In the genomic region with DNA sequence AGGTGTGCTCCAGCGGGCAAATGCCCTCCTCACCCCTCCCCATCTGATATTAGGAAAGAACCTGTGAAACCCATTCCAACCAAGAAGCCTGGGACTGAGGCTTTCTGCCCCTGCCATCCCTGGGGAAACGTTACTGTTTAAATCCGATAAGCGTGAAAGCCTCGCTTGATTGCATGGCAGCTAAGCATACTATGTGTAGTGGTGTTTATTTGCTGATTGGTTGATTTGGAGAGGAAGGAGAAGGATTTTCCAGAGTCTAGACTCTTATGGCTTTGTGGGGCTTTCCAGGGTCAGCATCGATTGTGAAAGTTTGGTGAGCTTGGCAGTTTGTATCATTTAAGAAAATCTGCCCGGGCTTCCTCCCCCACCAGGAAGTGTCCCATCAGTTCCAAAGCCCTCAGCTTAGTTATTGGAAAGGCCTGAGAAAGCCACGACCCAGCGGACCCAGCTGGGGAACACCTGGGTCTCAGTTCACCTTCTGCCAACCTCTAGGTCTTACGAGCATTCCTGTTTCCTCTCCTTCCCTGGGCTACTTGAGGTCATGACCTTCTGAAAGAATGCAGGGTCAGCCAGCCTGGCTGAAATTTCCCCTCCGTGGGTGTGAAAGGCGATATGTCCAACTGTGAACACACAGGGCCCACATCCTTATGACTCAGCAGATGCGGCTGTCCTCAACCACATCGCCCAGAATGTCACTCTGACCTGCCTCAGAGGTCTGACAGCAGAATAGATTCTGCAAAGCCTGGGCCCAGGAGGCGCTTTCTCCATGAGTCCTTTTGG, we compare ENCODE assay signal across 8 cellular contexts.
DNase-seq lines count a peak whose midpoint lies in the region; ATAC-seq lines count a peak whose summit lies in the region.

No MANE protein-coding gene starts in this region.

- no peaks in the 10 kb centered on the region for H3K36me3 Mint-ChIP-seq in stimulated activated effector memory CD8-positive, alpha-beta T cell treated with anti-CD3 and anti-CD28 coated beads, Interleukin-12 subunit alpha, Interleukin-12 subunit beta, amount 100 ng/mL, for 72 hours

- no peaks in the 10 kb centered on the region for H3K9me3 Mint-ChIP-seq in stimulated activated effector memory CD8-positive, alpha-beta T cell treated with anti-CD3 and anti-CD28 coated beads, Interleukin-12 subunit alpha, Interleukin-12 subunit beta, amount 100 ng/mL, for 72 hours

- intact Hi-C loops in right cardiac atrium (cut with DNase I) = loop anchor here in 3 of 4 donors (10.0 kb wide), 2 partner anchors 72 to 142 kb away; no protein-coding TSS in a partner anchor

- ATAC-seq in GM19452 (IDR thresholded peaks at IDR 0.05; ENCODE audit: unreplicated experiment) = peak; percentile 71
- ATAC-seq in HG03432 (IDR thresholded peaks at IDR 0.05; ENCODE audit: unreplicated experiment) = peak; percentile 75
- ATAC-seq in right cardiac atrium = peak; percentile 30 to 64
- ATAC-seq in stimulated activated effector memory CD8-positive, alpha-beta T cell treated with anti-CD3 and anti-CD28 coated beads, Interleukin-12 subunit alpha, Interleukin-12 subunit beta, amount 100 ng/mL, for 72 hours = peak; percentile 71

- no peaks in the 10 kb centered on the region for H3K9me3 ChIP-seq in right cardiac atrium (ENCODE audit: control insufficient read depth, low read length)

- peak overlapping the region; percentile 48 for H3K4me3 Mint-ChIP-seq in stimulated activated effector memory CD8-positive, alpha-beta T cell treated with anti-CD3 and anti-CD28 coated beads, Interleukin-12 subunit alpha, Interleukin-12 subunit beta, amount 100 ng/mL, for 72 hours

- WGBS in right cardiac atrium = 50% methylated on average over 15 of the region's 15 CpGs

- DNase-seq in ELF-1 (ENCODE audit: low read depth, low spot score) (peak; percentile 53), UCSD-AML1 (lab: John Stamatoyannopoulos, UW; ENCODE audit: unreplicated experiment) (peak; percentile 79), right cardiac atrium (peak in 1 of 3 donors; percentile 54), LoVo (ENCODE audit: low spot score) (no peak), amniotic stem cell (lab: John Stamatoyannopoulos, UW) (no peak)
- peak; percentile 38 to 79 for DNase-seq in stimulated activated effector memory CD8-positive, alpha-beta T cell treated with anti-CD3 and anti-CD28 coated beads, Interleukin-12 subunit alpha, Interleukin-12 subunit beta, amount 100 ng/mL, for 72 hours (ENCODE audit: low spot score in 2 of 2)

- H3K4me3 ChIP-seq in right cardiac atrium (ENCODE audit: low read length) = no peak overlapping the region

- peaks cover 15% of the 10 kb centered on the region for H3K4me1 ChIP-seq in right cardiac atrium (ENCODE audit: control insufficient read depth, insufficient read depth, low read length)

- peaks cover 89% of the 10 kb centered on the region for H3K4me1 Mint-ChIP-seq in stimulated activated effector memory CD8-positive, alpha-beta T cell treated with anti-CD3 and anti-CD28 coated beads, Interleukin-12 subunit alpha, Interleukin-12 subunit beta, amount 100 ng/mL, for 72 hours

- peak overlapping the region; percentile 15 for H3K27ac Mint-ChIP-seq in stimulated activated effector memory CD8-positive, alpha-beta T cell treated with anti-CD3 and anti-CD28 coated beads, Interleukin-12 subunit alpha, Interleukin-12 subunit beta, amount 100 ng/mL, for 72 hours

- no peaks in the 10 kb centered on the region for H3K27me3 ChIP-seq in right cardiac atrium (ENCODE audit: control insufficient read depth, insufficient read depth)

- no peak overlapping the region for H3K27ac ChIP-seq in right cardiac atrium (ENCODE audit: low read length)

Comparison
In these comparisons a context has a peak if more than half of its experiments do, and no peak if none do; other contexts are left out.
1. DNase-seq: peak in ELF-1 (single experiment), UCSD-AML1 (single experiment) and stimulated activated effector memory CD8-positive, alpha-beta T cell treated with anti-CD3 and anti-CD28 coated beads, Interleukin-12 subunit alpha, Interleukin-12 subunit beta, amount 100 ng/mL, for 72 hours (2 of 2); none in LoVo (single experiment) and amniotic stem cell (single experiment).
2. Peak in every context shown above with its lines, with median percentiles within 50 percentile points of each other: ATAC-seq.